Comparison of ENCODE assay signal across 10 cellular contexts in the genomic region with DNA sequence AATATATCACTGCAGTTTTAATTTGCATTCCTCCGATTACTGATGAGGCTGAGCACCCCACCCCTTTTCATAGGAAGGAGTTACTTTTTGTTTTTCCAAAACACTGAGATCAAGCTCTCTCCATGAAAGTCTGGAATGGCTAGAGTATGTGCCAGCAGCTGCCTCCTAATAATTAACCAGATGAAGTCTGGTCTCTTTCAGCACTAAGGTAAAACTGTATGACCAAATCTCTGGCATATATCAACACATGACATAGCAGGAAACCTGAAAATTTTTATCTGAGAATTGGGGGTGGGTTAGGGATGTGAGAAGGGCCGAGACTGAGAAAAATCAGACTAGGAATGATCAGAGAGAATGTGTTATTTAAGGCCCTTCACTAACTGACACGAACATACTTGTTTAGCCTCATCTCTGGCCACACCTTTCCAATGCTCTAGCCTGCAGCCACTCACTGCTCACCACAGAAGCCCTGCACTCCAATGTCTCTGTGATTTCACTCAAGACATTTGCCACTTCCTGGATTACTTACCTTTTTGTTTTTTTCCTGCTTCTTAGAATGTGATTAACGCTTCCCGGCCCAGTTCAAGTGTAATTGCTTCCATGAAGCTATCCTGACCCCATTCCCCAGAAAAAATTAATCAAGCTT. TPM values are rescaled to one million over a fixed set of nuclear protein-coding genes. Genes with fewer than 3 reads are reported as not detected.
DNase-seq lines count a peak whose midpoint lies in the region; ATAC-seq lines count a peak whose summit lies in the region.
"Had no signal": no experiment of that assay in that cellular context is flagged by ENCODE, and none has a peak within 500 bp of the region (broad histone marks: within the 10 kb centered on the region; RNA-seq: fewer than 3 reads in every experiment).

No MANE protein-coding gene starts in this region.

- intact Hi-C loops in activated CD4-positive, alpha-beta T cell treated with anti-CD3 and anti-CD28 coated beads for 36 hours (cut with DNase I, micrococcal nuclease): no loop called here
- intact Hi-C loops in activated T-helper 2 cell treated with anti-CD3 and anti-CD28 coated beads, Interferon-gamma antibody, Interleukin-2, Interleukin-4, amounts not matched to agents 10 μg/mL and 5 μg/mL and 100 μg/mL, durations not matched to agents 14 hours and 24 hours and 36 hours (cut with micrococcal nuclease): no loop called here

- H3K9me3 Mint-ChIP-seq in activated CD4-positive, alpha-beta T cell treated with anti-CD3 and anti-CD28 coated beads for 36 hours (ENCODE audit: low read depth): no peaks in the 10 kb centered on the region
- no peaks in the 10 kb centered on the region for H3K9me3 Mint-ChIP-seq in activated T-helper 2 cell treated with anti-CD3 and anti-CD28 coated beads, Interferon-gamma antibody, Interleukin-2, Interleukin-4, amounts not matched to agents 10 μg/mL and 5 μg/mL and 100 μg/mL, durations not matched to agents 14 hours and 24 hours and 36 hours
- no peaks in the 10 kb centered on the region for H3K9me3 Mint-ChIP-seq in stimulated activated memory B cell treated with anti-CD40 and anti-IgM and Interleukin-4, amounts not matched to agents 10 μg/mL and 1 μg/mL and 100 μg/mL, for 72 hours

- no peaks in the 10 kb centered on the region for H3K27me3 Mint-ChIP-seq in activated CD4-positive, alpha-beta T cell treated with anti-CD3 and anti-CD28 coated beads for 36 hours
- no peaks in the 10 kb centered on the region for H3K27me3 Mint-ChIP-seq in activated T-helper 2 cell treated with anti-CD3 and anti-CD28 coated beads, Interferon-gamma antibody, Interleukin-2, Interleukin-4, amounts not matched to agents 10 μg/mL and 5 μg/mL and 100 μg/mL, durations not matched to agents 14 hours and 24 hours and 36 hours (ENCODE audit: low read depth)
- no peaks in the 10 kb centered on the region for H3K27me3 Mint-ChIP-seq in stimulated activated memory B cell treated with anti-CD40 and anti-IgM and Interleukin-4, amounts not matched to agents 10 μg/mL and 1 μg/mL and 100 μg/mL, for 72 hours

- peaks cover 40% of the 10 kb centered on the region for H3K4me1 Mint-ChIP-seq in activated CD4-positive, alpha-beta T cell treated with anti-CD3 and anti-CD28 coated beads for 36 hours
- peaks cover 27% of the 10 kb centered on the region for H3K4me1 Mint-ChIP-seq in activated T-helper 2 cell treated with anti-CD3 and anti-CD28 coated beads, Interferon-gamma antibody, Interleukin-2, Interleukin-4, amounts not matched to agents 10 μg/mL and 5 μg/mL and 100 μg/mL, durations not matched to agents 14 hours and 24 hours and 36 hours (ENCODE audit: low read depth)
- H3K4me1 Mint-ChIP-seq in stimulated activated memory B cell treated with anti-CD40 and anti-IgM and Interleukin-4, amounts not matched to agents 10 μg/mL and 1 μg/mL and 100 μg/mL, for 72 hours: peaks cover 36% of the 10 kb centered on the region

- CTCF ChIA-PET in activated CD4-positive, alpha-beta T cell treated with anti-CD3 and anti-CD28 coated beads for 36 hours (lab: Charles Lee): interaction anchor here (0.6 to 2.0 kb wide), 6 partner anchors 9 to 225 kb away, joined by 3 to 7 read pairs (median 4); no protein-coding TSS in a partner anchor

- DNase-seq in activated CD4-positive, alpha-beta T cell treated with anti-CD3 and anti-CD28 coated beads for 36 hours: peak; percentile 44
- DNase-seq in activated CD4-positive, alpha-beta T cell treated with anti-CD3 and anti-CD28 coated beads for 1 hour: no peak
- DNase-seq in activated T-helper 2 cell treated with anti-CD3 and anti-CD28 coated beads, Interferon-gamma antibody, Interleukin-2, Interleukin-4, amounts not matched to agents 10 μg/mL and 5 μg/mL and 100 μg/mL, durations not matched to agents 14 hours and 24 hours and 36 hours (ENCODE audit: low spot score): no peak
- DNase-seq in islet precursor cell: peak; percentile 65
- no peak for DNase-seq in mesenteric fat pad (ENCODE audit: low spot score)
- no peak for DNase-seq in DMS153 (lab: John Stamatoyannopoulos, UW)
- DNase-seq: brain microvascular endothelial cell, MV-4-11 had no signal

- peak overlapping the region; percentile 87 for H3K27ac Mint-ChIP-seq in activated CD4-positive, alpha-beta T cell treated with anti-CD3 and anti-CD28 coated beads for 36 hours
- peak overlapping the region; percentile 67 for H3K27ac Mint-ChIP-seq in activated T-helper 2 cell treated with anti-CD3 and anti-CD28 coated beads, Interferon-gamma antibody, Interleukin-2, Interleukin-4, amounts not matched to agents 10 μg/mL and 5 μg/mL and 100 μg/mL, durations not matched to agents 14 hours and 24 hours and 36 hours
- peak overlapping the region; percentile 33 for H3K27ac Mint-ChIP-seq in stimulated activated memory B cell treated with anti-CD40 and anti-IgM and Interleukin-4, amounts not matched to agents 10 μg/mL and 1 μg/mL and 100 μg/mL, for 72 hours

- peaks cover 7% of the 10 kb centered on the region for H3K36me3 Mint-ChIP-seq in activated CD4-positive, alpha-beta T cell treated with anti-CD3 and anti-CD28 coated beads for 36 hours (ENCODE audit: low read depth)
- peaks cover 21% of the 10 kb centered on the region for H3K36me3 Mint-ChIP-seq in activated T-helper 2 cell treated with anti-CD3 and anti-CD28 coated beads, Interferon-gamma antibody, Interleukin-2, Interleukin-4, amounts not matched to agents 10 μg/mL and 5 μg/mL and 100 μg/mL, durations not matched to agents 14 hours and 24 hours and 36 hours (ENCODE audit: low read depth)
- H3K36me3 Mint-ChIP-seq in stimulated activated memory B cell treated with anti-CD40 and anti-IgM and Interleukin-4, amounts not matched to agents 10 μg/mL and 1 μg/mL and 100 μg/mL, for 72 hours: peaks cover 21% of the 10 kb centered on the region

- peak; percentile 77 for ATAC-seq in activated CD4-positive, alpha-beta T cell treated with anti-CD3 and anti-CD28 coated beads for 36 hours
- no peak for ATAC-seq in stimulated activated memory B cell treated with anti-CD40 and anti-IgM and Interleukin-4, amounts not matched to agents 10 μg/mL and 1 μg/mL and 100 μg/mL, for 72 hours
- no peak for ATAC-seq in GM18873 (IDR thresholded peaks at IDR 0.05; ENCODE audit: low FRiP score, unreplicated experiment)

- H3K4me3 Mint-ChIP-seq in activated CD4-positive, alpha-beta T cell treated with anti-CD3 and anti-CD28 coated beads for 36 hours: peak overlapping the region; percentile 20
- peak overlapping the region; percentile 4 for H3K4me3 Mint-ChIP-seq in activated T-helper 2 cell treated with anti-CD3 and anti-CD28 coated beads, Interferon-gamma antibody, Interleukin-2, Interleukin-4, amounts not matched to agents 10 μg/mL and 5 μg/mL and 100 μg/mL, durations not matched to agents 14 hours and 24 hours and 36 hours (ENCODE audit: low read depth)
- H3K4me3 Mint-ChIP-seq in stimulated activated memory B cell treated with anti-CD40 and anti-IgM and Interleukin-4, amounts not matched to agents 10 μg/mL and 1 μg/mL and 100 μg/mL, for 72 hours: no peak overlapping the region

- POLR2A ChIA-PET in activated CD4-positive, alpha-beta T cell treated with anti-CD3 and anti-CD28 coated beads for 36 hours (lab: Charles Lee): no interaction called here

RNA-seq across cellular contexts. Expression of gene WASF2, which starts 34.7 kb away (rescaled TPM):
- 100 to 1,000 TPM; 104 to 132 TPM for total RNA-seq in activated CD4-positive, alpha-beta T cell treated with anti-CD3 and anti-CD28 coated beads for 36 hours
- 125 and 128 TPM in 2 replicates for total RNA-seq in activated T-helper 2 cell treated with anti-CD3 and anti-CD28 coated beads, Interferon-gamma antibody, Interleukin-2, Interleukin-4, amounts not matched to agents 10 μg/mL and 5 μg/mL and 100 μg/mL, durations not matched to agents 14 hours and 24 hours and 36 hours
- total RNA-seq in mesenteric fat pad: 156 TPM

Comparison
In these comparisons a context has a peak if more than half of its experiments do, and no peak if none do; other contexts are left out.
1. DNase-seq: peak in activated CD4-positive, alpha-beta T cell treated with anti-CD3 and anti-CD28 coated beads for 36 hours (single experiment) and islet precursor cell (single experiment); none in activated CD4-positive, alpha-beta T cell treated with anti-CD3 and anti-CD28 coated beads for 1 hour (single experiment), activated T-helper 2 cell treated with anti-CD3 and anti-CD28 coated beads, Interferon-gamma antibody, Interleukin-2, Interleukin-4, amounts not matched to agents 10 μg/mL and 5 μg/mL and 100 μg/mL, durations not matched to agents 14 hours and 24 hours and 36 hours (single experiment), mesenteric fat pad (single experiment) and DMS153 (single experiment).
2. H3K27ac Mint-ChIP-seq: peak in every context shown above with its lines; median percentile 87 in activated CD4-positive, alpha-beta T cell treated with anti-CD3 and anti-CD28 coated beads for 36 hours; 67 in activated T-helper 2 cell treated with anti-CD3 and anti-CD28 coated beads, Interferon-gamma antibody, Interleukin-2, Interleukin-4, amounts not matched to agents 10 μg/mL and 5 μg/mL and 100 μg/mL, durations not matched to agents 14 hours and 24 hours and 36 hours; 33 in stimulated activated memory B cell treated with anti-CD40 and anti-IgM and Interleukin-4, amounts not matched to agents 10 μg/mL and 1 μg/mL and 100 μg/mL, for 72 hours.